Comparison of ENCODE assay signal across 24 cellular contexts in the genomic region with DNA sequence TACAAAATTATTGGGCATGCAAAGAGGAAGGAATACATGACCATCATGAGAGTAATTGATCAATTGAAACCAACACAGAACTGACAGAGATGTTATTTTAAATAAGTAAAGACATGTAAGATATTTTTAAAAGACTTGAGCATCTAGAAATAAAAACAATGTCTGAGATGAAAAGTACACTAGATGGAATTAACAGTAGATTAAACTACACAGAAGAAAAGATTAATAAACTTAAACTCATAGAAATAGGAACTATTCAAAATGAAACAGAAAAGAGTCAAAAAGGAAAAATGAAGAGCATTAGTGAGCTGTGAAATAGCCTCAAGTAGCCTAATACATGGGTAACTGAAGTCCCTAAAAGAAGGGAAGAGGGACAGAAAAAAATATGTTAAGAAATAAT. TPM values are rescaled to one million over a fixed set of nuclear protein-coding genes. Genes with fewer than 3 reads are reported as not detected.
DNase-seq lines count a peak whose midpoint lies in the region; ATAC-seq and FAIRE-seq lines count a peak whose summit lies in the region.
"Had no signal": no experiment of that assay in that cellular context is flagged by ENCODE, and none has a peak within 500 bp of the region (broad histone marks: within the 10 kb centered on the region; RNA-seq: fewer than 3 reads in every experiment).

No MANE protein-coding gene starts in this region.

- no peaks in the 10 kb centered on the region for H3K4me1 ChIP-seq in small intestine (ENCODE audit: control insufficient read depth in 2 of 2, insufficient read depth in 1 of 2, low read depth in 1 of 2, low read length in 1 of 2)
- H3K4me1 ChIP-seq: BE2C, BLaER1 had no signal

- peaks cover 13% of the 10 kb centered on the region for H3K9me3 Mint-ChIP-seq in central memory CD8-positive, alpha-beta T cell

- DNase-seq in GM18507 (ENCODE audit: extremely low spot score, insufficient read length, low read depth) (no peak), small intestine (no peak), SW 1271 (lab: John Stamatoyannopoulos, UW) (no peak), NCI-H128 (lab: John Stamatoyannopoulos, UW; ENCODE audit: unreplicated experiment) (no peak)
- no peak for DNase-seq in central memory CD8-positive, alpha-beta T cell (ENCODE audit: low spot score in 2 of 2)
- DNase-seq: 8988T; ACHN; BE2C; C1 segment of cervical spinal cord; CD4-positive, alpha-beta memory T cell; CD4-positive, CD25-positive, alpha-beta regulatory T cell; CD8-positive, alpha-beta memory T cell; COR-L47; DMS 273 treated with DMSO at 0.1 percent for 48 hours; DMS153; DMS53; DMS79; DND-41; EL; GDM1 had no signal

- no peaks in the 10 kb centered on the region for H3K36me3 Mint-ChIP-seq in central memory CD8-positive, alpha-beta T cell (ENCODE audit: insufficient read depth)

- no peaks in the 10 kb centered on the region for H3K36me3 ChIP-seq in small intestine (ENCODE audit: control insufficient read depth in 2 of 2, insufficient read depth in 2 of 2, low read length in 2 of 2)
- H3K36me3 ChIP-seq: BE2C had no signal

- H3K27ac ChIP-seq in small intestine (ENCODE audit: low read depth in 1 of 2, low read length in 1 of 2): no peak overlapping the region
- H3K27ac ChIP-seq: BLaER1 had no signal

- no peaks in the 10 kb centered on the region for H3K27me3 ChIP-seq in small intestine (ENCODE audit: control insufficient read depth in 2 of 2, insufficient read depth in 2 of 2, low read length in 2 of 2)
- H3K27me3 ChIP-seq: BE2C, BLaER1 had no signal

- no peaks in the 10 kb centered on the region for H3K9me3 ChIP-seq in small intestine (ENCODE audit: control insufficient read depth, low read depth)
- H3K9me3 ChIP-seq: BE2C had no signal

- peak overlapping the region; percentile 61 for H3K27ac Mint-ChIP-seq in central memory CD8-positive, alpha-beta T cell (ENCODE audit: low read depth)
- H3K27ac Mint-ChIP-seq: CD14-positive monocyte; CD4-positive, CD25-positive, alpha-beta regulatory T cell; CD8-positive, alpha-beta memory T cell had no signal

- FAIRE-seq in GM18507 (lab: Jason Lieb, UNC) (peak; percentile 21), small intestine (lab: Jason Lieb, UNC) (peak; percentile 33)
- FAIRE-seq: GM12878, GM12892 had no signal

- no peak overlapping the region for H3K4me3 Mint-ChIP-seq in central memory CD8-positive, alpha-beta T cell
- H3K4me3 Mint-ChIP-seq: CD14-positive monocyte; CD4-positive, CD25-positive, alpha-beta regulatory T cell had no signal

- no peak for ATAC-seq in central memory CD8-positive, alpha-beta T cell (replicated peaks; ENCODE audit: extremely low read depth, poor library complexity, severe bottlenecking)
- ATAC-seq: GM12878 had no signal

- H3K27me3 Mint-ChIP-seq in central memory CD8-positive, alpha-beta T cell: no peaks in the 10 kb centered on the region
- H3K27me3 Mint-ChIP-seq: CD4-positive, alpha-beta memory T cell; CD4-positive, CD25-positive, alpha-beta regulatory T cell had no signal

- no peaks in the 10 kb centered on the region for H3K4me1 Mint-ChIP-seq in central memory CD8-positive, alpha-beta T cell
- H3K4me1 Mint-ChIP-seq: CD14-positive monocyte had no signal

- no peak overlapping the region for H3K4me3 ChIP-seq in small intestine (ENCODE audit: low read depth in 1 of 2, low read length in 2 of 2)
- H3K4me3 ChIP-seq: BLaER1, GM12878 had no signal

RNA-seq across cellular contexts. Expression of a gene that starts 8.5 kb away (rescaled TPM):
- 100 to 1,000 TPM; 157 to 177 (median 171) TPM for polyA plus RNA-seq in small intestine

RNA-seq across cellular contexts. Expression of a gene that starts 49.6 kb away (rescaled TPM):
- polyA plus RNA-seq in small intestine: 1 to 10 TPM; 4.0 to 7.0 (median 4.1) TPM
